8 cellular contexts compared by ENCODE assay signal in the genomic region with DNA sequence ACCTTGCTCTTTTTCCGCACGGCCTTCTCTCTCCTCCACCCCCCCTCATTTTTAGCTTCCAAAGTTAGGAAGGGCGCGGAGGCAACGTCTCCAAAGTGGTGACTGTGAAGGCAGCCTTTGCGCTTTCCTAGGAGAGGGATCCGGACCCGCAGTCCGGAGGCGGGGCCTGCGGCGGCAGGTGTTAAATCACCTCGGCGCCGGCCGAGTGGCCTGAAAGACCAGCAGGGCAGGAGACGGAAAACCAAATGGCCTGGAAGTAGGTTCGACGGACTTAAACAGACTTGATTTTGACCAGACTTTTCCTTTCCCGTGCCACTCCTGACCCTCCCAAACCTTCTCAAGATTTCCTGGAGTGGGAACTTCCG. TPM values are rescaled to one million over a fixed set of nuclear protein-coding genes. Genes with fewer than 3 reads are reported as not detected.
DNase-seq lines count a peak whose midpoint lies in the region; ATAC-seq, FAIRE-seq and TF ChIP-seq lines count a peak whose summit lies in the region.

No MANE protein-coding gene starts in this region.

- in situ Hi-C loops in SK-MEL-5 (cut with HindIII; ENCODE audit: low pct_unique_long_range_greater_than_20kb, low sequenced_read_pairs) (loop anchor here (10.0 kb wide), 1 partner anchor 495 kb away; no protein-coding TSS in a partner anchor), astrocyte of the spinal cord (cut with HindIII; ENCODE audit: low sequenced_read_pairs) (no loop called here), gastrocnemius medialis (cut with MboI; ENCODE audit: low sequenced_read_pairs in 4 of 4) (loop anchor here in 2 of 4 donors (25.0 kb wide), 2 partner anchors 758 to 1342 kb away; partner anchors contain the start of genes DYNC1I2 (in 2 of the 2) and PPIG (in 1 of the 2))

- H3K4me1 ChIP-seq in A549: peaks cover 15% of the 10 kb centered on the region
- H3K4me1 ChIP-seq in iPS DF 6.9 (ENCODE audit: control insufficient read depth, insufficient read depth, low read length): peaks cover 3% of the 10 kb centered on the region; the same call in 1 of the 2 replicates
- peaks cover 27 to 37% of the 10 kb centered on the region in 2 donors for H3K4me1 ChIP-seq in gastrocnemius medialis

- ATAC-seq in A549: peak; percentile 32 to 49
- ATAC-seq in HG03342 (IDR thresholded peaks at IDR 0.05; ENCODE audit: unreplicated experiment): peak; percentile 5
- ATAC-seq in gastrocnemius medialis: peak; percentile 48 to 54

- no peak for TF ChIP-seq POLR2A in A549 (IDR thresholded peaks at IDR 0.05; ENCODE audit: low read length)
- no peak for TF ChIP-seq POLR2A in GM12892 (IDR thresholded peaks at IDR 0.05; ENCODE audit: low read depth, low read length)
- no peak for TF ChIP-seq POLR2A in gastrocnemius medialis (IDR thresholded peaks at IDR 0.05)

- peak overlapping the region; percentile 90 for H3K4me2 ChIP-seq in A549

- 0 out of 3 replicates have a peak, but pooled peaks cover 2% of the 10 kb centered on the region for H3K9me3 ChIP-seq in A549
- no peaks in the 10 kb centered on the region for H3K9me3 ChIP-seq in iPS DF 6.9 (ENCODE audit: control insufficient read depth, insufficient read depth, low read length)
- H3K9me3 ChIP-seq in gastrocnemius medialis: no peaks in the 10 kb centered on the region

- POLR2A ChIA-PET in A549 (lab: Yijun Ruan, JAX): interaction anchor here (1.1 to 1.4 kb wide), 4 partner anchors 34 to 230 kb away, joined by 3 to 5 read pairs (median 4); partner anchors contain the start of gene TLK1

- CTCF ChIA-PET in A549 (lab: Yijun Ruan, JAX): interaction anchor here (0.6 to 2.7 kb wide), 27 partner anchors 8 to 1263 kb away, joined by 3 to 29 read pairs (median 4); partner anchors contain the start of genes DCAF17 and METTL8

- H3K27ac ChIP-seq in A549 (peak overlapping the region; percentile 88 to 96), iPS DF 6.9 (ENCODE audit: low read length) (no peak overlapping the region), gastrocnemius medialis (peak overlapping the region; percentile 86 to 95 (median 92))

- no peak for FAIRE-seq in A549 (lab: Jason Lieb, UNC)
- peak; percentile 77 for FAIRE-seq in GM12892 (lab: Jason Lieb, UNC)

- WGBS in A549 (ENCODE audit: missing lambda C conversion rate): 1% methylated on average over 19 of the region's 21 CpGs
- WGBS in iPS DF 6.9 (ENCODE audit: insufficient coverage, insufficient read length): no CpG with 5 or more reads among the region's 21 CpGs

- H3K36me3 ChIP-seq in iPS DF 6.9 (ENCODE audit: control insufficient read depth, insufficient read depth, low read length): no peaks in the 10 kb centered on the region
- H3K36me3 ChIP-seq in gastrocnemius medialis: no peaks in the 10 kb centered on the region

- TF ChIP-seq CTCF in A549 (IDR thresholded peaks at IDR 0.05): no peak
- no peak for TF ChIP-seq CTCF in astrocyte of the spinal cord (IDR thresholded peaks at IDR 0.05; ENCODE audit: low read depth, low read length)
- TF ChIP-seq CTCF in gastrocnemius medialis (IDR thresholded peaks at IDR 0.05 in 4 of 5, conservative IDR thresholded peaks at IDR 0.05 in 1 of 5): no peak

- no peak for TF ChIP-seq EP300 in A549 (IDR thresholded peaks at IDR 0.05)

- H3K27me3 ChIP-seq in iPS DF 6.9 (ENCODE audit: control insufficient read depth, insufficient read depth, low read length) (no peaks in the 10 kb centered on the region), gastrocnemius medialis (no peaks in the 10 kb centered on the region)

- TF ChIP-seq RAD21 in A549 (conservative IDR thresholded peaks at IDR 0.05 in 1 of 2, IDR thresholded peaks at IDR 0.05 in 1 of 2): no peak

- H3K4me3 ChIP-seq in A549 (peak overlapping the region; percentile 85), astrocyte of the spinal cord (ENCODE audit: low read depth, low read length) (peak overlapping the region; percentile 56), iPS DF 6.9 (ENCODE audit: low read length) (peak overlapping the region; percentile 86), gastrocnemius medialis (peak overlapping the region; percentile 77 to 91 (median 84))

- DNase-seq in A549 (ENCODE audit: low read depth in 1 of 2, low spot score in 1 of 2): peak; percentile 49 to 52
- DNase-seq in GM12892 (ENCODE audit: insufficient read length): no peak
- DNase-seq in SK-MEL-5 (ENCODE audit: low read depth, low spot score): peak; percentile 17
- peak; percentile 30 for DNase-seq in astrocyte of the spinal cord (ENCODE audit: low read depth, low spot score)
- no peak for DNase-seq in iPS DF 6.9 (ENCODE audit: low read depth, low spot score)
- peak; percentile 16 to 55 for DNase-seq in gastrocnemius medialis
- no peak for DNase-seq in NCI-H187 treated with DMSO at 0.1 percent for 48 hours (lab: John Stamatoyannopoulos, UW)

- intact Hi-C loops in gastrocnemius medialis (cut with DNase I; ENCODE audit: low total_unique reads): loop anchor here (1.0 to 5.0 kb wide), 3 partner anchors 44 to 758 kb away; partner anchors contain the start of genes DYNC1I2 and TLK1

TF ChIP-seq in A549, 52 proteins besides CTCF, POLR2A, EP300 and RAD21:
- TF ChIP-seq RARB (CRISPR knock-in tag; IDR thresholded peaks at IDR 0.05): no peak
- no peak for TF ChIP-seq JUN (IDR thresholded peaks at IDR 0.05)
- TF ChIP-seq HDAC2 (IDR thresholded peaks at IDR 0.05): no peak
- TF ChIP-seq, protein P1, sequence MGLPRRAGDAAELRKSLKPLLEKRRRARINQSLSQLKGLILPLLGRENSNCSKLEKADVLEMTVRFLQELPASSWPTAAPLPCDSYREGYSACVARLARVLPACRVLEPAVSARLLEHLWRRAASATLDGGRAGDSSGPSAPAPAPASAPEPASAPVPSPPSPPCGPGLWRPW (IDR thresholded peaks at IDR 0.05): no peak
- TF ChIP-seq HOXB13 (CRISPR knock-in tag; IDR thresholded peaks at IDR 0.05; ENCODE audit: low read depth): no peak
- no peak for TF ChIP-seq RNF2 (IDR thresholded peaks at IDR 0.05; ENCODE audit: borderline replicate concordance, low read depth)
- TF ChIP-seq CHD4 (IDR thresholded peaks at IDR 0.05; ENCODE audit: borderline replicate concordance): no peak
- TF ChIP-seq KDM5A (IDR thresholded peaks at IDR 0.05): no peak

RNA-seq across cellular contexts. Expression of gene GORASP2, which starts 0.6 kb away (rescaled TPM):
- polyA plus RNA-seq in A549 (2011; rRNA removed) (137 and 179 TPM in 2 replicates), A549 (2017; fragmentation: RNase III; extraction: RNeasy Plus Mini Kit Qiagen cat#74134 plus additional on column Dnase treatment) (90.1 to 91.7 TPM (median 90.5 TPM) in 3 replicates)
- 98.1 and 112 TPM in 2 replicates for polyA plus RNA-seq in A549 (2012; cell fraction: cytosol; rRNA removed)
- 85.7 and 89.3 TPM in 2 replicates for polyA plus RNA-seq in A549 (2012; cell fraction: nucleus; rRNA removed)
- polyA minus RNA-seq in A549 (2011; rRNA and poly(A)+ RNA removed): 98.7 and 108 TPM in 2 replicates
- 59.6 TPM for polyA plus RNA-seq in GM12892 (2012; ENCODE audit: missing spikeins)
- 27.0 and 36.6 TPM in 2 replicates for total RNA-seq in SK-MEL-5 (2014; rRNA removed; shearing (Covaris generic))
- 71.2 and 85.3 TPM in 2 replicates for polyA plus RNA-seq in SK-MEL-5 (2015; cell fraction: cytosol; rRNA removed)
- polyA plus RNA-seq in SK-MEL-5 (2015; cell fraction: nucleus; rRNA removed): 34.9 and 45.0 TPM in 2 replicates
- total RNA-seq in gastrocnemius medialis: 10 to 100 TPM; 53.9 to 67.0 (median 56.3) TPM

Comparison
In these comparisons a context has a peak if more than half of its experiments do, and no peak if none do; other contexts are left out.
1. DNase-seq: peak in A549 (2 of 2), SK-MEL-5 (single experiment), astrocyte of the spinal cord (single experiment) and gastrocnemius medialis (2 of 2); none in GM12892 (single experiment), iPS DF 6.9 (single experiment) and NCI-H187 treated with DMSO at 0.1 percent for 48 hours (single experiment).
2. Peak in every context shown above with its lines, with median percentiles within 50 percentile points of each other: ATAC-seq and H3K4me3 ChIP-seq.